Comparison of ENCODE assay signal across 2 cellular contexts in genomic region chr18:79987566-79987965, GRCh38.
TF ChIP-seq lines count a peak whose summit lies in the region.

No MANE protein-coding gene starts in this region.

TF ChIP-seq in GM12878, 131 proteins besides CTCF, POLR2A, EP300 and RAD21:
- TF ChIP-seq RAD51 (IDR thresholded peaks at IDR 0.05) (0 out of 2 replicates have a peak, but pooled peaks have one; percentile 18), WRNIP1 (IDR thresholded peaks at IDR 0.05; ENCODE audit: borderline replicate concordance, low read depth, low read length) (no peak), NBN (IDR thresholded peaks at IDR 0.05) (0 out of 2 replicates have a peak, but pooled peaks have one; percentile 7), RELA (IDR thresholded peaks at IDR 0.05; ENCODE audit: borderline replicate concordance, partially characterized antibody) (no peak), TCF3 (IDR thresholded peaks at IDR 0.05; ENCODE audit: borderline replicate concordance, insufficient read depth, low read depth, low read length) (no peak), CHD1 (IDR thresholded peaks at IDR 0.05; ENCODE audit: low read depth, low read length) (0 out of 2 replicates have a peak, but pooled peaks have one; percentile 8), SMARCA5 (IDR thresholded peaks at IDR 0.05) (no peak), RELB (IDR thresholded peaks at IDR 0.05; ENCODE audit: low read depth) (0 out of 2 replicates have a peak, but pooled peaks have one; percentile 20), SMAD5 (IDR thresholded peaks at IDR 0.05; ENCODE audit: low read depth) (no peak), BCL3 (IDR thresholded peaks at IDR 0.05; ENCODE audit: borderline replicate concordance, insufficient read depth, low read depth, low read length, poor library complexity, severe bottlenecking) (no peak), STAT1 (conservative IDR thresholded peaks at IDR 0.05) (no peak), ZNF384 (IDR thresholded peaks at IDR 0.05; ENCODE audit: borderline replicate concordance, low read depth, low read length) (no peak), NFYA (IDR thresholded peaks at IDR 0.05; ENCODE audit: borderline replicate concordance, low read depth, low read length) (no peak), BMI1 (IDR thresholded peaks at IDR 0.05; ENCODE audit: borderline replicate concordance) (no peak), RUNX3 (IDR thresholded peaks at IDR 0.05; ENCODE audit: low read length) (no peak)

TF ChIP-seq in HEK293T, 16 proteins besides CTCF, POLR2A, EP300 and RAD21:
- no peak for TF ChIP-seq ELF4 (IDR thresholded peaks at IDR 0.05)
- no peak for TF ChIP-seq ARNT (IDR thresholded peaks at IDR 0.05)
- TF ChIP-seq BHLHE40 (IDR thresholded peaks at IDR 0.05; ENCODE audit: borderline replicate concordance), result no peak
- TF ChIP-seq PKNOX1 (IDR thresholded peaks at IDR 0.05), result no peak
- no peak for TF ChIP-seq LEF1 (IDR thresholded peaks at IDR 0.05; ENCODE audit: borderline replicate concordance)
- no peak for TF ChIP-seq TARDBP (IDR thresholded peaks at IDR 0.05)
- no peak for TF ChIP-seq FOXM1 (IDR thresholded peaks at IDR 0.05; ENCODE audit: borderline replicate concordance)
- no peak for TF ChIP-seq FOXK2 (IDR thresholded peaks at IDR 0.05)
- TF ChIP-seq SUZ12 (IDR thresholded peaks at IDR 0.05), result no peak
- TF ChIP-seq FOXA1 (IDR thresholded peaks at IDR 0.05), result no peak
- no peak for TF ChIP-seq CTBP1 (IDR thresholded peaks at IDR 0.05; ENCODE audit: borderline replicate concordance)
- TF ChIP-seq ZNF384 (IDR thresholded peaks at IDR 0.05), result no peak
- TF ChIP-seq L3MBTL2 (conservative IDR thresholded peaks at IDR 0.05), result no peak
- no peak for TF ChIP-seq HDGF (IDR thresholded peaks at IDR 0.05; ENCODE audit: borderline replicate concordance)
- no peak for TF ChIP-seq NFRKB (IDR thresholded peaks at IDR 0.05)
- TF ChIP-seq SP1 (IDR thresholded peaks at IDR 0.05), result no peak
TF ChIP-seq in HEK293T: peak in this region for 0.
